In the genomic region with DNA sequence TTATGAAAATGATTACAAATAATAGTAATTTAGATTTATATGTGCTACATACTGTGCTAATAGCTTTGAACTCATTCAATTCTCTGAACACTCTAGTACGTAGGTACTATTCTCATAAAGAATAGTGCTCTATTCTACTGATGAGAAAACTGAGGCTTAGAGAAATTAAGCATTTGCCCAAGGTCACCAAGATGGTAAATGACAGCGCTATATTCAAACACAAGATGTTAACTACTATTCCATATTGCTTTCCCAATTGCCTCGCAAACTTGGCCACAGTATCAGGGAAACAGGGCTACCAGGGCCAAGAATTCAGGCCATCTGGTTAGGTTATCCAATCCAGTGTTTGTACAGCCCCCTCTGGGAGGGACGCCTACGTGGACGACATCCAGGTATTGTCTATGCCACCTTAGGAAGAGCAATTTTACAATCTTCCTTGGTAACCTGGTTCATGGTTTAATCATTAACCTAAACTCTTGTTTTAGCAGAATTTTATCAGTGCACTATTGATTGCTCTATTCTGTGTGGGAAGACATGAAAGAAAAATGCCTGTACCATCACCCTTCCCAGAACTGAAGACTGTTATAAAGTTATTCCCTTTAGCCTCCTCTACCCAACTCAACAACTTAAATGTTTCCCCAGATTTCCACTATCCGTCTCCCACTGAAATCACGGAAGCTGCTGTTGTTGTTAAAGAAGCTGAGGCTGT, we compare ENCODE assay signal across 16 cellular contexts.
A peak's percentile ranks its signal among the peaks of the same experiment; 100 is the strongest.
DNase-seq lines count a peak whose midpoint lies in the region; ATAC-seq, FAIRE-seq and TF ChIP-seq lines count a peak whose summit lies in the region.
"Had no signal": no experiment of that assay in that cellular context is flagged by ENCODE, and none has a peak within 500 bp of the region (broad histone marks: within the 10 kb centered on the region; RNA-seq: fewer than 3 reads in every experiment).

No MANE protein-coding gene starts in this region.

- H3K4me3 ChIP-seq in testis (no peak overlapping the region), GM23248 (no peak overlapping the region)

- FAIRE-seq in islet of Langerhans (lab: Jason Lieb, UNC): peak; percentile 87

- ATAC-seq in HG03439 (IDR thresholded peaks at IDR 0.05; ENCODE audit: unreplicated experiment): no peak
- ATAC-seq in GM18867 (IDR thresholded peaks at IDR 0.05; ENCODE audit: unreplicated experiment): no peak
- ATAC-seq: stimulated activated naive CD8-positive, alpha-beta T cell treated with anti-CD3 and anti-CD28 coated beads, Interleukin-15, amount 100 ng/mL, for 72 hours had no signal

- peaks cover 3% of the 10 kb centered on the region for H3K27me3 Mint-ChIP-seq in nephron progenitor cell (ENCODE audit: low read depth, poor library complexity)

- intact Hi-C loops in testis (cut with DNase I; ENCODE audit: low total_unique reads): no loop called here

- H3K27ac Mint-ChIP-seq in nephron progenitor cell: peak overlapping the region; percentile 99
- H3K27ac Mint-ChIP-seq: activated naive CD4-positive, alpha-beta T cell treated with anti-CD3 and anti-CD28 coated beads, Interleukin-2, amount 10 ng/mL, durations not matched to agents 7 days and 5 days; CD4-positive, alpha-beta T cell had no signal

- TF ChIP-seq CTCF in nephron progenitor cell (IDR thresholded peaks at IDR 0.05) (no peak), testis (IDR thresholded peaks at IDR 0.05) (no peak)

- H4K20me1 ChIP-seq in GM23248 (ENCODE audit: insufficient read depth): no peaks in the 10 kb centered on the region

- H3K4me1 Mint-ChIP-seq in nephron progenitor cell: peaks cover 100% of the 10 kb centered on the region
- H3K4me1 Mint-ChIP-seq: activated naive CD4-positive, alpha-beta T cell treated with anti-CD3 and anti-CD28 coated beads, Interleukin-2, amount 10 ng/mL, durations not matched to agents 7 days and 5 days; stimulated activated naive CD8-positive, alpha-beta T cell treated with anti-CD3 and anti-CD28 coated beads, Interleukin-15, amount 100 ng/mL, for 72 hours had no signal

- TF ChIP-seq POLR2A in testis (IDR thresholded peaks at IDR 0.05): no peak

- no peaks in the 10 kb centered on the region for H3F3A ChIP-seq in GM23248 (ENCODE audit: insufficient read depth)

- peaks cover 7% of the 10 kb centered on the region for H3K36me3 Mint-ChIP-seq in nephron progenitor cell (ENCODE audit: low read depth)
- H3K36me3 Mint-ChIP-seq: activated naive CD4-positive, alpha-beta T cell treated with anti-CD3 and anti-CD28 coated beads, Interleukin-2, amount 10 ng/mL, durations not matched to agents 7 days and 5 days had no signal

- H3K79me2 ChIP-seq in GM23248 (ENCODE audit: insufficient read depth): no peaks in the 10 kb centered on the region

- H3K27me3 ChIP-seq in testis (no peaks in the 10 kb centered on the region), GM23248 (replicated peaks; ENCODE audit: insufficient read depth) (no peaks in the 10 kb centered on the region)

- H3K9ac ChIP-seq in GM23248: no peak overlapping the region

- H3K4me2 ChIP-seq in GM23248 (ENCODE audit: unreplicated experiment): no peak overlapping the region

- no peak overlapping the region for H2AFZ ChIP-seq in GM23248

- H3K9me3 ChIP-seq in testis (no peaks in the 10 kb centered on the region), GM23248 (ENCODE audit: low read depth) (no peaks in the 10 kb centered on the region)

- no peaks in the 10 kb centered on the region for H3K36me3 ChIP-seq in testis (ENCODE audit: low read depth, missing control alignments)
- H3K36me3 ChIP-seq in GM23248 (ENCODE audit: low read depth): no peaks in the 10 kb centered on the region

- peak overlapping the region; percentile 66 for H3K4me3 Mint-ChIP-seq in nephron progenitor cell
- H3K4me3 Mint-ChIP-seq: activated naive CD4-positive, alpha-beta T cell treated with anti-CD3 and anti-CD28 coated beads, Interleukin-2, amount 10 ng/mL, durations not matched to agents 7 days and 5 days; CD4-positive, alpha-beta T cell; stimulated activated naive CD8-positive, alpha-beta T cell treated with anti-CD3 and anti-CD28 coated beads, Interleukin-15, amount 100 ng/mL, for 72 hours had no signal

- WGBS in testis, 2 donors: 82 to 91% methylated on average over 8 of the region's 8 CpGs
- WGBS in GM23248 (ENCODE audit: low coverage in 1 of 2, low lambda C conversion rate in 2 of 2, missing lambda C conversion rate in 2 of 2), 2 experiments: 88 to 91% methylated on average over 8 of the region's 8 CpGs

- no peaks in the 10 kb centered on the region for H3K4me1 ChIP-seq in testis
- H3K4me1 ChIP-seq in GM23248 (ENCODE audit: insufficient read depth): 0 out of 2 replicates have a peak, but pooled peaks cover 7% of the 10 kb centered on the region

- no peaks in the 10 kb centered on the region for H3K9me3 Mint-ChIP-seq in nephron progenitor cell
- H3K9me3 Mint-ChIP-seq: activated naive CD4-positive, alpha-beta T cell treated with anti-CD3 and anti-CD28 coated beads, Interleukin-2, amount 10 ng/mL, durations not matched to agents 7 days and 5 days; CD4-positive, alpha-beta T cell; stimulated activated naive CD8-positive, alpha-beta T cell treated with anti-CD3 and anti-CD28 coated beads, Interleukin-15, amount 100 ng/mL, for 72 hours had no signal

- H3K27ac ChIP-seq in testis: no peak overlapping the region
- H3K27ac ChIP-seq in GM23248: no peak overlapping the region
- H3K27ac ChIP-seq: epithelial cell of prostate had no signal

- H3K9me2 ChIP-seq in GM23248 (ENCODE audit: insufficient read depth): no peaks in the 10 kb centered on the region

- DNase-seq in Caki2 (ENCODE audit: low read depth) (peak; percentile 64), cerebellum (ENCODE audit: low spot score) (peak; percentile 9), nephron progenitor cell (no peak), testis (no peak), GM23248 (no peak)
- DNase-seq: activated CD4-positive, alpha-beta T cell treated with anti-CD3 and anti-CD28 coated beads, Interleukin-2, amount 50 U/mL, for 48 hours; activated naive CD4-positive, alpha-beta T cell treated with anti-CD3 and anti-CD28 coated beads, Interleukin-2, amount 10 ng/mL, durations not matched to agents 7 days and 5 days; activated T-cell treated with anti-CD3 and anti-CD28 coated beads, Interleukin-2, amount 50 U/mL, for 1 hour; CD4-positive, alpha-beta T cell; cortex of kidney; KBM-7; stimulated activated naive CD8-positive, alpha-beta T cell treated with anti-CD3 and anti-CD28 coated beads, Interleukin-15, amount 100 ng/mL, for 72 hours had no signal

- in situ Hi-C loops in Caki2 (cut with HindIII; ENCODE audit: low pct_unique_long_range_greater_than_20kb, low sequenced_read_pairs): no loop called here
- in situ Hi-C loops in GM23248 (cut with MboI): loop anchor here (10.0 kb wide), 2 partner anchors 228 to 318 kb away; no protein-coding TSS in a partner anchor

Comparison
In these comparisons a context has a peak if more than half of its experiments do, and no peak if none do; other contexts are left out.
1. DNase-seq: peak in Caki2 (single experiment) and cerebellum (single experiment); none in nephron progenitor cell (single experiment), testis (single experiment) and GM23248 (single experiment).